1 cellular context compared by ENCODE assay signal in genomic region chr10:104501864-104502579, GRCh38.
TF ChIP-seq lines count a peak whose summit lies in the region.

No MANE protein-coding gene starts in this region.

TF ChIP-seq in GM23338, 12 proteins besides CTCF, POLR2A, EP300 and RAD21 (continued from another document):
- no peak for TF ChIP-seq EZH2phosphoT487 (IDR thresholded peaks at IDR 0.05; ENCODE audit: unreplicated experiment)
